Comparison of ENCODE assay signal across 12 cellular contexts in the genomic region with DNA sequence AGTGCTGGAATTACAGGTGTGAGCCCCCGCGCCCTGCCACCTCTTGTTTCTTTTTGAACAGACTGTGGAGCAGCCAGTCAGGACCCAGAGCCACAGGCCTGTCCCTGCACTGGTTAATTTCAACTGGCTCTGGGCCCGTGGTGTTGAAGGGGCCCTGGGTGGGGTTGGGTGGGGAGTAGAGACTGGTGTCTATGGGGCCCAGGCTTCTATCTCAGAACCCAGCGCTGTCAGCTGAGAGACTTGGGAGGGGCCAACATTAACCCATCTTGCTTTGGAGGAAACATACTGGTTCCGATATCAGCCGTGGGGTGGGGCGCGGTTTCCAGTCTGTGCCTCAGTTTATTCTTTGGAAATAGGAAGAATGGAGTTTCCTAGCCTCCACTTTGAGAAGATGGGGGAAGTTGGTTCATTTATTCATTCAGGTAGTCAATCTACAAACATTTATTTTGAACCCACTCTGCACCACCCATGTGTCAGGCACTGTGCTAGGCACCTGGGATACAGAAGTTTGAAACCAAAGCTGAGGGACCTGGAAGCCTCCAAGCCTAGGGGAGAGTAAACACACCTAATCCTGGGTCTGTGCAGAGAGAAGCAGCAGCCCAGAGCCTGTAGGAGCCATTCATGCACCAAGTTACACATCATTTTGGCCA. TPM values are rescaled to one million over a fixed set of nuclear protein-coding genes. Genes with fewer than 3 reads are reported as not detected.
"Had no signal": no experiment of that assay in that cellular context is flagged by ENCODE, and none has a peak within 500 bp of the region (broad histone marks: within the 10 kb centered on the region; RNA-seq: fewer than 3 reads in every experiment).

No MANE protein-coding gene starts in this region.

- DNase-seq: GM23248, GOT3, H7, H9, HCEC 1CT, HFFc6 had no signal

- H3K9me3 ChIP-seq: HAP-1 had no signal

- H3K9ac ChIP-seq: GM23248 had no signal

- H3K36me3 ChIP-seq: HAP-1 had no signal

- H2AFZ ChIP-seq: GM23248 had no signal

- H3K27ac ChIP-seq: GM23248 had no signal

- FAIRE-seq: H1, H54 had no signal

- ATAC-seq: GM23338, HCT116 had no signal

- H3K4me1 ChIP-seq: HAP-1 had no signal

- H3K4me2 ChIP-seq: GM23338 had no signal

- H3K4me3 ChIP-seq: GM23248, GM23338, HAP-1 had no signal

RNA-seq across cellular contexts. Expression of a gene that starts 15.6 kb away (rescaled TPM):
- total RNA-seq: GM23248, GM23338, H1, H4, H9, HFFc6 had no signal
- polyA plus RNA-seq: GM23248, GM23338 had no signal

RNA-seq across cellular contexts. Expression of a gene that starts 24.9 kb away (rescaled TPM):
- total RNA-seq: H4 had no signal
